Comparison of ENCODE assay signal across 19 cellular contexts in genomic region chr2:26759845-26760244, GRCh38. TPM values are rescaled to one million over a fixed set of nuclear protein-coding genes. Genes with fewer than 3 reads are reported as not detected.
DNase-seq lines count a peak whose midpoint lies in the region; ATAC-seq, FAIRE-seq and TF ChIP-seq lines count a peak whose summit lies in the region.
"Had no signal": no experiment of that assay in that cellular context is flagged by ENCODE, and none has a peak within 500 bp of the region (broad histone marks: within the 10 kb centered on the region; RNA-seq: fewer than 3 reads in every experiment).

No MANE protein-coding gene starts in this region.

- H3K9me3 ChIP-seq in A549, result no peaks in the 10 kb centered on the region
- H3K9me3 ChIP-seq in HEK293 (ENCODE audit: control insufficient read depth, insufficient read depth, low read depth, low read length), result no peaks in the 10 kb centered on the region
- H3K9me3 ChIP-seq in right cardiac atrium (ENCODE audit: control insufficient read depth, low read length), result no peaks in the 10 kb centered on the region
- no peaks in the 10 kb centered on the region for H3K9me3 ChIP-seq in esophagus squamous epithelium
- H3K9me3 ChIP-seq in H9 (ENCODE audit: control insufficient read depth, low read depth, low read length), result no peaks in the 10 kb centered on the region
- H3K9me3 ChIP-seq: HAP-1 had no signal

- no peak overlapping the region for H3T11ph ChIP-seq in H9 (ENCODE audit: low read length)

- FAIRE-seq in A549 (lab: Jason Lieb, UNC), result no peak
- FAIRE-seq: D721Med, G401.6, GM12891 had no signal

- H3K56ac ChIP-seq in mesendoderm (ENCODE audit: low read length), result no peak overlapping the region
- H3K56ac ChIP-seq in H9 (ENCODE audit: insufficient read length, low read depth, low read length), result no peak overlapping the region

- CTCF ChIA-PET in A549 (lab: Yijun Ruan, JAX), result interaction anchor here (0.7 to 2.8 kb wide), 5 partner anchors 9 to 162 kb away, joined by 3 to 12 read pairs (median 3); no protein-coding TSS in a partner anchor
- CTCF ChIA-PET in HEK293 (lab: Yijun Ruan, JAX), result no interaction called here
- CTCF ChIA-PET in WTC11 (lab: Charles Lee), result interaction anchor here (0.6 kb wide), 1 partner anchor 285 kb away, joined by 3 read pairs; no protein-coding TSS in a partner anchor

- no peak overlapping the region for H2AFZ ChIP-seq in H9 (ENCODE audit: low read length)
- H2AFZ ChIP-seq: GM23338 had no signal

- H3K27me3 ChIP-seq in mesendoderm (ENCODE audit: insufficient read depth, low read length, poor library complexity) (no peaks in the 10 kb centered on the region), right cardiac atrium (ENCODE audit: control insufficient read depth, insufficient read depth) (no peaks in the 10 kb centered on the region), esophagus squamous epithelium (no peaks in the 10 kb centered on the region), H9 (ENCODE audit: insufficient read depth, low read length) (no peaks in the 10 kb centered on the region; the same call in 1 of the 2 replicates)

- no peak overlapping the region for H2BK12ac ChIP-seq in H9 (ENCODE audit: insufficient read length, low read depth, low read length)

- peak overlapping the region; percentile 11 for H3K18ac ChIP-seq in mesendoderm (ENCODE audit: low read length)
- no peak overlapping the region for H3K18ac ChIP-seq in H9 (ENCODE audit: insufficient read length, low read depth, low read length)

- H3K79me2 ChIP-seq in mesendoderm (ENCODE audit: control insufficient read depth, insufficient read depth, low read length) (no peaks in the 10 kb centered on the region), H9 (ENCODE audit: insufficient read depth, low read length) (no peaks in the 10 kb centered on the region)

- H3K9ac ChIP-seq in mesendoderm (ENCODE audit: low read length) (no peak overlapping the region), H9 (ENCODE audit: extremely low read depth, insufficient read length, low read length) (no peak overlapping the region)

- TF ChIP-seq CTCF in A549 (IDR thresholded peaks at IDR 0.05), result no peak
- TF ChIP-seq CTCF in HEK293 (tag by site-specific recombination; IDR thresholded peaks at IDR 0.05), result no peak
- no peak for TF ChIP-seq CTCF in WTC11 (IDR thresholded peaks at IDR 0.05)
- no peak for TF ChIP-seq CTCF in esophagus squamous epithelium (IDR thresholded peaks at IDR 0.05)
- no peak for TF ChIP-seq CTCF in H9 (conservative IDR thresholded peaks at IDR 0.05)

- H3K4me1 ChIP-seq in A549 (peaks cover 49% of the 10 kb centered on the region), HEK293 (ENCODE audit: control insufficient read depth, insufficient read depth, low read length) (no peaks in the 10 kb centered on the region), mesendoderm (ENCODE audit: control insufficient read depth, low read depth, low read length) (peaks cover 14% of the 10 kb centered on the region), right cardiac atrium (ENCODE audit: control insufficient read depth, insufficient read depth, low read length) (peaks cover 7% of the 10 kb centered on the region), esophagus squamous epithelium (peaks cover 3 to 60% (median 31%) of the 10 kb centered on the region in 3 donors), H9 (ENCODE audit: insufficient read depth, low read length) (peaks cover 11% of the 10 kb centered on the region)

- H3K79me1 ChIP-seq in mesendoderm (ENCODE audit: low read length), result no peaks in the 10 kb centered on the region
- H3K79me1 ChIP-seq in H9 (ENCODE audit: insufficient read depth, low read depth, low read length, poor library complexity, severe bottlenecking), result no peaks in the 10 kb centered on the region

- TF ChIP-seq POLR2A in A549 (IDR thresholded peaks at IDR 0.05; ENCODE audit: low read length) (no peak), esophagus squamous epithelium (IDR thresholded peaks at IDR 0.05) (no peak)

- H4K20me1 ChIP-seq in H9 (ENCODE audit: control insufficient read depth, insufficient read depth, insufficient read length), result no peaks in the 10 kb centered on the region

- H3K9me3 Mint-ChIP-seq in WTC11, result no peaks in the 10 kb centered on the region
- no peaks in the 10 kb centered on the region; a peak in 1 of 5 replicates for H3K9me3 Mint-ChIP-seq in H9
- H3K9me3 Mint-ChIP-seq: CD4-positive, alpha-beta T cell; GM23338 had no signal

- H2BK5ac ChIP-seq in mesendoderm (ENCODE audit: low read length) (no peak overlapping the region), H9 (ENCODE audit: insufficient read length, low read length) (no peak overlapping the region)

- no peak overlapping the region for H3K14ac ChIP-seq in H9 (ENCODE audit: insufficient read depth, low read length)

- peaks cover 4% of the 10 kb centered on the region for H3K23me2 ChIP-seq in H9 (ENCODE audit: insufficient read length, low read depth, low read length, poor library complexity, severe bottlenecking)

- no peak overlapping the region for H2AK5ac ChIP-seq in mesendoderm (ENCODE audit: low read length)
- H2AK5ac ChIP-seq in H9 (ENCODE audit: insufficient read length, low read length), result no peak overlapping the region

- intact Hi-C loops in right cardiac atrium (cut with DNase I), result no loop called here
- intact Hi-C loops in cardiac septum (cut with DNase I), result no loop called here
- intact Hi-C loops in esophagus squamous epithelium (cut with DNase I), result no loop called here

- DNase-seq in A549 (ENCODE audit: low read depth in 1 of 2, low spot score in 1 of 2) (no peak), WTC11 (ENCODE audit: low spot score) (no peak), mesendoderm (no peak), right cardiac atrium (no peak), cardiac septum (ENCODE audit: low spot score) (no peak), esophagus squamous epithelium (lab: John Stamatoyannopoulos, UW) (no peak), H9 (no peak)
- DNase-seq: C1 segment of cervical spinal cord; CD4-positive, alpha-beta T cell; DMS153; DMS79 treated with DMSO at 0.1 percent for 48 hours; EL had no signal

- ATAC-seq in A549 (no peak), WTC11 (no peak), right cardiac atrium (no peak)
- ATAC-seq: GM23338 had no signal

- H3K23ac ChIP-seq in mesendoderm (ENCODE audit: low read length), result no peak overlapping the region
- no peak overlapping the region for H3K23ac ChIP-seq in H9 (ENCODE audit: insufficient read length, low read depth, low read length)

- H3K4ac ChIP-seq in mesendoderm (ENCODE audit: low read depth, low read length) (peak overlapping the region; percentile 41), H9 (ENCODE audit: low read depth, low read length) (no peak overlapping the region)

- no peak overlapping the region for H3K4me2 ChIP-seq in A549
- H3K4me2 ChIP-seq in mesendoderm (ENCODE audit: low read length), result no peak overlapping the region
- no peak overlapping the region for H3K4me2 ChIP-seq in H9 (ENCODE audit: insufficient read depth, insufficient read length, low read length)
- H3K4me2 ChIP-seq: GM23338 had no signal

- H3K27ac Mint-ChIP-seq in WTC11 (no peak overlapping the region), H9 (no peak overlapping the region)
- H3K27ac Mint-ChIP-seq: B cell; CD4-positive, alpha-beta T cell; GM23338 had no signal

- H2BK20ac ChIP-seq in H9 (ENCODE audit: low read depth, low read length, poor library complexity, severe bottlenecking), result no peak overlapping the region

- H4K8ac ChIP-seq in mesendoderm (ENCODE audit: low read depth, low read length), result no peak overlapping the region
- no peak overlapping the region for H4K8ac ChIP-seq in H9 (replicated peaks; ENCODE audit: insufficient read length, low read depth, low read length)

- no peak for TF ChIP-seq EP300 in A549 (IDR thresholded peaks at IDR 0.05)

- H2BK15ac ChIP-seq in mesendoderm (replicated peaks; ENCODE audit: low read depth), result no peak overlapping the region
- H2BK15ac ChIP-seq in H9 (ENCODE audit: low read depth, low read length), result no peak overlapping the region

- H4K5ac ChIP-seq in mesendoderm (ENCODE audit: low read length) (no peak overlapping the region), H9 (ENCODE audit: insufficient read length, low read depth, low read length) (no peak overlapping the region)

- H3K4me1 Mint-ChIP-seq in WTC11 (peaks cover 36% of the 10 kb centered on the region), H9 (peaks cover 36 to 38% of the 10 kb centered on the region in 2 experiments)

- POLR2A ChIA-PET in A549 (lab: Yijun Ruan, JAX), result no interaction called here
- POLR2A ChIA-PET in HEK293 (lab: Yijun Ruan, JAX), result no interaction called here
- POLR2A ChIA-PET in WTC11 (lab: Charles Lee), result interaction anchor here (0.6 kb wide), 1 partner anchor 200 kb away, joined by 4 read pairs; no protein-coding TSS in a partner anchor

- H3K27ac ChIP-seq in A549 (peak overlapping the region; percentile 97), HEK293 (ENCODE audit: extremely low read depth, low read depth, low read length) (no peak overlapping the region), mesendoderm (ENCODE audit: low read depth, low read length) (no peak overlapping the region), right cardiac atrium (ENCODE audit: low read length) (no peak overlapping the region), esophagus squamous epithelium (no peak overlapping the region), H9 (ENCODE audit: insufficient read length, low read depth, low read length) (no peak overlapping the region)

- peaks cover 22% of the 10 kb centered on the region for H3K27me3 Mint-ChIP-seq in WTC11 (ENCODE audit: low read depth)
- H3K27me3 Mint-ChIP-seq in H9 (ENCODE audit: low read depth), result peaks cover 16% of the 10 kb centered on the region
- H3K27me3 Mint-ChIP-seq: B cell; CD4-positive, alpha-beta T cell had no signal

- H2BK120ac ChIP-seq in mesendoderm (ENCODE audit: low read depth, low read length) (no peak overlapping the region), H9 (ENCODE audit: low read depth, low read length, poor library complexity, severe bottlenecking) (no peak overlapping the region)

- 97% methylated on average over 5 of the region's 5 CpGs for WGBS in A549 (ENCODE audit: missing lambda C conversion rate)
- WGBS in mesendoderm (ENCODE audit: extremely low coverage, insufficient coverage, low lambda C conversion rate), result no CpG with 5 or more reads among the region's 5 CpGs
- WGBS in right cardiac atrium, result 91% methylated on average over 5 of the region's 5 CpGs
- 86 to 100% methylated on average over 4 to 5 of the region's 5 CpGs for WGBS in esophagus squamous epithelium, 2 donors
- no CpG with 5 or more reads among the region's 5 CpGs for WGBS in H9 (ENCODE audit: extremely low coverage, insufficient read length, low lambda C conversion rate)

- H3K36me3 Mint-ChIP-seq in WTC11 (no peaks in the 10 kb centered on the region), H9 (ENCODE audit: insufficient read depth in 1 of 3, low read depth in 3 of 3) (no peaks in the 10 kb centered on the region)

- TF ChIP-seq RAD21 in A549 (conservative IDR thresholded peaks at IDR 0.05 in 1 of 2, IDR thresholded peaks at IDR 0.05 in 1 of 2), result no peak

- H4K91ac ChIP-seq in H9 (ENCODE audit: insufficient read length, low read depth, low read length), result no peak overlapping the region

- no peak overlapping the region for H3K4me3 Mint-ChIP-seq in WTC11
- no peak overlapping the region for H3K4me3 Mint-ChIP-seq in H9
- H3K4me3 Mint-ChIP-seq: B cell, GM23338 had no signal

- no peaks in the 10 kb centered on the region for H3K36me3 ChIP-seq in HEK293 (ENCODE audit: control insufficient read depth in 2 of 2, insufficient read depth in 1 of 2, low read length in 2 of 2)
- no peaks in the 10 kb centered on the region for H3K36me3 ChIP-seq in mesendoderm (ENCODE audit: control insufficient read depth, insufficient read depth, low read length)
- no peaks in the 10 kb centered on the region for H3K36me3 ChIP-seq in esophagus squamous epithelium
- H3K36me3 ChIP-seq: HAP-1 had no signal

- H3K4me3 ChIP-seq in A549 (no peak overlapping the region), HEK293 (ENCODE audit: low read depth, low read length) (no peak overlapping the region), mesendoderm (ENCODE audit: low read length) (no peak overlapping the region), right cardiac atrium (ENCODE audit: low read length) (no peak overlapping the region), esophagus squamous epithelium (no peak overlapping the region)
- H3K4me3 ChIP-seq: GM23338, HAP-1 had no signal

RNA-seq across cellular contexts. Expression of gene SLC35F6, which starts 4.2 kb away (rescaled TPM):
- 41.3 and 55.7 TPM in 2 replicates for polyA plus RNA-seq in A549 (2011; rRNA removed)
- polyA plus RNA-seq in A549 (2012; cell fraction: cytosol; rRNA removed), result 23.7 and 38.0 TPM in 2 replicates
- polyA plus RNA-seq in A549 (2012; cell fraction: nucleus; rRNA removed), result 33.1 and 35.8 TPM in 2 replicates
- polyA plus RNA-seq in A549 (2017; fragmentation: RNase III; extraction: RNeasy Plus Mini Kit Qiagen cat#74134 plus additional on column Dnase treatment), result 40.1 to 47.6 TPM (median 46.9 TPM) in 3 replicates
- 111 and 126 TPM in 2 replicates for polyA minus RNA-seq in A549 (2011; rRNA and poly(A)+ RNA removed)
- 10.3 to 12.0 TPM (median 11.9 TPM) in 3 replicates for total RNA-seq in WTC11 (2021)
- polyA plus RNA-seq in mesendoderm (2013, experiment 1 of 2), result 11.1 TPM
- 10.8 TPM for polyA plus RNA-seq in mesendoderm (2013, experiment 2 of 2)
- 10 to 100 TPM; 22.0 to 34.3 (median 26.5) TPM for total RNA-seq in right cardiac atrium
- polyA plus RNA-seq in right cardiac atrium, result 18.8 TPM
- total RNA-seq in cardiac septum, result 18.6 TPM
- 10 to 100 TPM; 39.6 to 61.4 (median 48.0) TPM for total RNA-seq in esophagus squamous epithelium
- total RNA-seq in H9 (2021), result 15.7 and 16.0 TPM in 2 replicates

RNA-seq across cellular contexts. Expression of gene CENPA, which starts 26.0 kb away (rescaled TPM):
- polyA plus RNA-seq in A549 (2011; rRNA removed), result 44.1 and 46.0 TPM in 2 replicates
- 45.4 and 56.0 TPM in 2 replicates for polyA plus RNA-seq in A549 (2012; cell fraction: cytosol; rRNA removed)
- polyA plus RNA-seq in A549 (2012; cell fraction: nucleus; rRNA removed), result 25.6 and 33.4 TPM in 2 replicates
- 41.6 to 45.7 TPM (median 43.7 TPM) in 3 replicates for polyA plus RNA-seq in A549 (2017; fragmentation: RNase III; extraction: RNeasy Plus Mini Kit Qiagen cat#74134 plus additional on column Dnase treatment)
- polyA minus RNA-seq in A549 (2011; rRNA and poly(A)+ RNA removed), result 30.7 and 33.2 TPM in 2 replicates
- total RNA-seq in WTC11 (2021), result 37.4 to 45.6 TPM (median 40.2 TPM) in 3 replicates
- polyA plus RNA-seq in mesendoderm (2013, experiment 1 of 2), result 21.7 TPM
- polyA plus RNA-seq in mesendoderm (2013, experiment 2 of 2), result 22.9 TPM
- under 1 TPM in 2 of 4 donors, not detected in 2; 0.71 to 0.91 TPM for total RNA-seq in right cardiac atrium
- polyA plus RNA-seq in right cardiac atrium, result 0.18 TPM
- total RNA-seq in cardiac septum, result not detected
- total RNA-seq in esophagus squamous epithelium, result 10 to 100 TPM in 1 of 4 donors, 1 to 10 TPM in 3; 3.4 to 12.4 (median 5.0) TPM
- 19.3 and 21.4 TPM in 2 replicates for total RNA-seq in H9 (2021)
- total RNA-seq: B cell had no signal

Comparison
In these comparisons a context has a peak if more than half of its experiments do, and no peak if none do; other contexts are left out.
1. H3K27ac ChIP-seq: peak in A549 (2 of 2); none in HEK293 (single experiment), mesendoderm (single experiment), right cardiac atrium (single experiment), esophagus squamous epithelium (0 of 4) and H9 (single experiment).